In genomic region chr21:31335957-31336738, GRCh38 we compare ENCODE assay signal across 8 cellular contexts. TPM values are rescaled to one million over a fixed set of nuclear protein-coding genes. Genes with fewer than 3 reads are reported as not detected.
DNase-seq lines count a peak whose midpoint lies in the region; ATAC-seq and TF ChIP-seq lines count a peak whose summit lies in the region.

No MANE protein-coding gene starts in this region.

- intact Hi-C loops in MCF 10A (cut with micrococcal nuclease), result no loop called here
- intact Hi-C loops in breast epithelium (cut with DNase I; ENCODE audit: low total_unique reads), result no loop called here
- intact Hi-C loops in CD8-positive, alpha-beta T cell (cut with DNase I, micrococcal nuclease), result no loop called here

- H3K4me3 Mint-ChIP-seq in MCF 10A (ENCODE audit: unreplicated experiment), result no peak overlapping the region
- no peak overlapping the region for H3K4me3 Mint-ChIP-seq in CD8-positive, alpha-beta T cell

- no TSS peak for BruUV-seq in MCF 10A (replicated peaks; lab: Mats Ljungman, UMichigan)

- POLR2A ChIA-PET in MCF 10A (lab: Yijun Ruan, JAX), result interaction anchor here (2.4 kb wide), 1 partner anchor 26 kb away, joined by 7 read pairs; no protein-coding TSS in a partner anchor
- POLR2A ChIA-PET in CD8-positive, alpha-beta T cell (lab: Charles Lee), result no interaction called here

- H3K27ac ChIP-seq in breast epithelium (no peak overlapping the region), foreskin keratinocyte (peak overlapping the region; percentile 53)
- H3K27ac ChIP-seq in CD8-positive, alpha-beta T cell (ENCODE audit: low read depth, low read length), result no peak overlapping the region

- CTCF ChIA-PET in MCF 10A (lab: Yijun Ruan, JAX), result interaction anchor here (1.0 to 1.6 kb wide), 3 partner anchors 12 to 245 kb away, joined by 4 read pairs; no protein-coding TSS in a partner anchor
- CTCF ChIA-PET in CD8-positive, alpha-beta T cell (lab: Charles Lee), result no interaction called here

- no peaks in the 10 kb centered on the region for H3K9me3 Mint-ChIP-seq in MCF 10A (ENCODE audit: unreplicated experiment)
- H3K9me3 Mint-ChIP-seq in CD8-positive, alpha-beta T cell, result no peaks in the 10 kb centered on the region

- peak; percentile 93 for ATAC-seq in foreskin keratinocyte
- ATAC-seq in HG02642 (IDR thresholded peaks at IDR 0.05; ENCODE audit: poor library complexity, unreplicated experiment), result no peak
- ATAC-seq in CD8-positive, alpha-beta T cell, result no peak

- DNase-seq in MCF 10A (ENCODE audit: unreplicated experiment) (peak; percentile 88), breast epithelium (ENCODE audit: low spot score in 2 of 2) (no peak), T1000 (lab: John Stamatoyannopoulos, UW) (peak; percentile 63), foreskin keratinocyte (peak; percentile 81 to 91), stromal cell of bone marrow (ENCODE audit: low read depth) (peak; percentile 93), NCI-H524 treated with DMSO at 0.1 percent for 48 hours (lab: John Stamatoyannopoulos, UW) (no peak)
- no peak for DNase-seq in CD8-positive, alpha-beta T cell

- H3K9me3 ChIP-seq in breast epithelium, result no peaks in the 10 kb centered on the region
- H3K9me3 ChIP-seq in CD8-positive, alpha-beta T cell (ENCODE audit: low read length), result no peaks in the 10 kb centered on the region

- no peak for TF ChIP-seq POLR2A in breast epithelium (IDR thresholded peaks at IDR 0.05)

- peaks cover 0 to 4% of the 10 kb centered on the region in 2 donors for H3K27me3 ChIP-seq in breast epithelium
- H3K27me3 ChIP-seq in foreskin keratinocyte, result no peaks in the 10 kb centered on the region
- H3K27me3 ChIP-seq in CD8-positive, alpha-beta T cell (ENCODE audit: insufficient read depth, low read length), result no peaks in the 10 kb centered on the region

- H3K4me3 ChIP-seq in breast epithelium, result no peak overlapping the region
- H3K4me3 ChIP-seq in CD8-positive, alpha-beta T cell (ENCODE audit: low read depth, low read length), result no peak overlapping the region

- H3K36me3 Mint-ChIP-seq in MCF 10A (ENCODE audit: insufficient read depth, unreplicated experiment), result no peaks in the 10 kb centered on the region
- H3K36me3 Mint-ChIP-seq in CD8-positive, alpha-beta T cell, result no peaks in the 10 kb centered on the region

- TF ChIP-seq CTCF in MCF 10A (IDR thresholded peaks at IDR 0.05; ENCODE audit: unreplicated experiment) (no peak), breast epithelium (IDR thresholded peaks at IDR 0.05) (no peak), foreskin keratinocyte (conservative IDR thresholded peaks at IDR 0.05) (no peak)
- TF ChIP-seq CTCF in CD8-positive, alpha-beta T cell (IDR thresholded peaks at IDR 0.05), result no peak

- H3K4me1 ChIP-seq in breast epithelium, result no peaks in the 10 kb centered on the region
- peaks cover 20% of the 10 kb centered on the region for H3K4me1 ChIP-seq in foreskin keratinocyte
- H3K4me1 ChIP-seq in CD8-positive, alpha-beta T cell (ENCODE audit: insufficient read depth, low read length), result no peaks in the 10 kb centered on the region

- H3K36me3 ChIP-seq in breast epithelium, result no peaks in the 10 kb centered on the region
- H3K36me3 ChIP-seq in CD8-positive, alpha-beta T cell (ENCODE audit: insufficient read depth, low read length), result no peaks in the 10 kb centered on the region

- H3K27ac Mint-ChIP-seq in MCF 10A (ENCODE audit: low read depth, unreplicated experiment), result peak overlapping the region; percentile 78
- H3K27ac Mint-ChIP-seq in CD8-positive, alpha-beta T cell, result no peak overlapping the region

- H3K4me1 Mint-ChIP-seq in MCF 10A (ENCODE audit: insufficient read depth, unreplicated experiment), result peaks cover 25% of the 10 kb centered on the region
- H3K4me1 Mint-ChIP-seq in CD8-positive, alpha-beta T cell (ENCODE audit: low read depth), result peaks cover 13% of the 10 kb centered on the region

- no peaks in the 10 kb centered on the region for H3K27me3 Mint-ChIP-seq in MCF 10A (ENCODE audit: insufficient read depth, unreplicated experiment)
- H3K27me3 Mint-ChIP-seq in CD8-positive, alpha-beta T cell (ENCODE audit: low read depth), result peaks cover 5% of the 10 kb centered on the region

RNA-seq across cellular contexts. Expression of gene TIAM1, which starts 7.9 kb away (rescaled TPM):
- 9.0 and 9.8 TPM in 2 replicates for total RNA-seq in MCF 10A (2022)
- 10 to 100 TPM; 10.6 to 17.7 (median 11.8) TPM for total RNA-seq in breast epithelium
- 13.1 and 14.6 TPM in 2 replicates for total RNA-seq in foreskin keratinocyte
- 3.6 and 4.6 TPM in 2 replicates for polyA plus RNA-seq in foreskin keratinocyte
- total RNA-seq in CD8-positive, alpha-beta T cell, result 1 to 10 TPM; 8.0 to 8.5 TPM

Comparison
In these comparisons a context has a peak if more than half of its experiments do, and no peak if none do; other contexts are left out.
1. DNase-seq: peak in MCF 10A (single experiment), T1000 (single experiment), foreskin keratinocyte (2 of 2) and stromal cell of bone marrow (single experiment); none in breast epithelium (0 of 2), CD8-positive, alpha-beta T cell (0 of 7) and NCI-H524 treated with DMSO at 0.1 percent for 48 hours (single experiment).